In the genomic region with DNA sequence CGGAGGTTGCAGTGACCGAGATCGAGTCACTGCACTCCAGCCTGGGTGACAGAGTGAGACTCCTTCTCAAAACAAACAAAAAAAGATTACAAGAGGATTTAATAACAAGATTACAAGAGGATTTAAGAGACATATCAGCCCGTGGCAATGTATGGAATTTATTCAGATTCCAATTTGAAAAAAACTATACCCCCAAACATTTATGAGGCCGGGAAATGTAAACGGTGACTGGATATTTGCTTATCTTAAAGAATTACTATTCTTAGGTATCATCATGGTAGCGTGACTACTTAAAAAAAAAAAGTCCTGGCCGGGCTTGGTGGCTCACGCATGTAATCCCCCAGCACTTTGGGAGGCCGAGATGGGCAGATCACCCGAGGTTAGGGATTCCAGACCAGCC, we compare ENCODE assay signal across 31 cellular contexts.
"Had no signal": no experiment of that assay in that cellular context is flagged by ENCODE, and none has a peak within 500 bp of the region (broad histone marks: within the 10 kb centered on the region; RNA-seq: fewer than 3 reads in every experiment).

No MANE protein-coding gene starts in this region.

- H3K36me3 ChIP-seq: breast epithelium, colonic mucosa had no signal

- H3K4me2 ChIP-seq: PC-9 had no signal

- H3K27me3 ChIP-seq: body of pancreas, breast epithelium, colonic mucosa had no signal

- H2AFZ ChIP-seq: PC-9 had no signal

- H3K9me3 ChIP-seq: body of pancreas, breast epithelium, colonic mucosa had no signal

- H3K27ac ChIP-seq: body of pancreas, breast epithelium, colonic mucosa, PC-9, RWPE1 had no signal

- H3K9me3 Mint-ChIP-seq: activated CD4-positive, alpha-beta T cell treated with anti-CD3 and anti-CD28 coated beads, Interleukin-2, amount 10 ng/mL, durations not matched to agents 7 days and 5 days; activated naive CD4-positive, alpha-beta T cell treated with anti-CD3 and anti-CD28 coated beads, Interleukin-2, amount 50 U/mL, for 24 hours; activated naive CD8-positive, alpha-beta T cell treated with anti-CD3 and anti-CD28 coated beads, Interleukin-2, amount 10 ng/mL, durations not matched to agents 7 days and 5 days; activated T-cell treated with anti-CD3 and anti-CD28 coated beads, Interleukin-2, amount 50 U/mL, for 24 hours; activated T-helper 2 cell treated with anti-CD3 and anti-CD28 coated beads, Interferon-gamma antibody, Interleukin-2, Interleukin-4, amounts not matched to agents 10 μg/mL and 5 μg/mL and 100 μg/mL, durations not matched to agents 14 hours and 24 hours and 36 hours had no signal

- H3K4me1 ChIP-seq: body of pancreas, breast epithelium, colonic mucosa had no signal

- H3K27ac Mint-ChIP-seq: activated CD4-positive, alpha-beta T cell treated with anti-CD3 and anti-CD28 coated beads for 36 hours; activated CD4-positive, alpha-beta T cell treated with anti-CD3 and anti-CD28 coated beads, Interleukin-2, amount 10 ng/mL, durations not matched to agents 7 days and 5 days; activated CD8-positive, alpha-beta T cell treated with anti-CD3 and anti-CD28 coated beads, Interleukin-2, amount 10 ng/mL, durations not matched to agents 7 days and 5 days; activated naive CD4-positive, alpha-beta T cell treated with anti-CD3 and anti-CD28 coated beads, Interleukin-2, amount 50 U/mL, for 24 hours; activated naive CD8-positive, alpha-beta T cell treated with anti-CD3 and anti-CD28 coated beads, Interleukin-2, amount 10 ng/mL, durations not matched to agents 7 days and 5 days; activated T-cell treated with anti-CD3 and anti-CD28 coated beads, Interleukin-2, amount 50 U/mL, for 24 hours; activated T-helper 2 cell treated with anti-CD3 and anti-CD28 coated beads, Interferon-gamma antibody, Interleukin-2, Interleukin-4, amounts not matched to agents 10 μg/mL and 5 μg/mL and 100 μg/mL, durations not matched to agents 14 hours and 24 hours and 36 hours had no signal

- H3K27me3 Mint-ChIP-seq: activated CD4-positive, alpha-beta T cell treated with anti-CD3 and anti-CD28 coated beads for 36 hours; activated T-cell treated with anti-CD3 and anti-CD28 coated beads, Interleukin-2, amount 50 U/mL, for 24 hours had no signal

- H3K4me3 ChIP-seq: body of pancreas, breast epithelium, colonic mucosa, PC-9 had no signal

- ATAC-seq: activated CD4-positive, alpha-beta T cell treated with anti-CD3 and anti-CD28 coated beads for 36 hours; activated CD8-positive, alpha-beta T cell treated with anti-CD3 and anti-CD28 coated beads, Interleukin-2, amount 10 ng/mL, durations not matched to agents 7 days and 5 days; body of pancreas; Right ventricle myocardium inferior had no signal

- DNase-seq: activated CD4-positive, alpha-beta T cell treated with anti-CD3 and anti-CD28 coated beads for 36 hours; activated CD4-positive, alpha-beta T cell treated with anti-CD3 and anti-CD28 coated beads, Interleukin-2, amount 10 ng/mL, durations not matched to agents 7 days and 5 days; activated CD4-positive, alpha-beta T cell treated with anti-CD3 and anti-CD28 coated beads, Interleukin-2, amount 50 U/mL, for 48 hours; activated CD8-positive, alpha-beta T cell treated with anti-CD3 and anti-CD28 coated beads, Interleukin-2, amount 10 ng/mL, durations not matched to agents 7 days and 5 days; activated gamma-delta T cell; activated naive CD4-positive, alpha-beta T cell treated with Interleukin-2 at 50 U/mL for 16 hours; activated naive CD8-positive, alpha-beta T cell treated with anti-CD3 and anti-CD28 coated beads, Interleukin-2, amount 10 ng/mL, durations not matched to agents 7 days and 5 days; activated T-cell treated with anti-CD3 and anti-CD28 coated beads, Interleukin-2, amount 50 U/mL, for 24 hours; body of pancreas; caudate nucleus; colonic mucosa; NCI-H1105; NCI-H1417 treated with DMSO at 0.1 percent for 48 hours; NCI-H1930; NCI-H2081 treated with DMSO at 0.1 percent for 48 hours; NCI-H226; NCI-H446 treated with DMSO at 0.1 percent for 48 hours; NCI-H524; NCI-H69; NK-92 treated with Interleukin-12 subunit alpha and Interleukin-12 subunit beta, amount 100 ng/mL, for 24 hours; PC-9; SIG-M5; SW 1271; T-helper 1 cell; T-helper 2 cell; T-helper 9 cell had no signal

- H3K4me1 Mint-ChIP-seq: activated CD4-positive, alpha-beta T cell treated with anti-CD3 and anti-CD28 coated beads for 36 hours; activated CD4-positive, alpha-beta T cell treated with anti-CD3 and anti-CD28 coated beads, Interleukin-2, amount 10 ng/mL, durations not matched to agents 7 days and 5 days; activated naive CD4-positive, alpha-beta T cell treated with anti-CD3 and anti-CD28 coated beads, Interleukin-2, amount 50 U/mL, for 24 hours had no signal

- H3K4me3 Mint-ChIP-seq: activated CD4-positive, alpha-beta T cell treated with anti-CD3 and anti-CD28 coated beads for 36 hours; activated CD4-positive, alpha-beta T cell treated with anti-CD3 and anti-CD28 coated beads, Interleukin-2, amount 10 ng/mL, durations not matched to agents 7 days and 5 days; activated CD8-positive, alpha-beta T cell treated with anti-CD3 and anti-CD28 coated beads, Interleukin-2, amount 10 ng/mL, durations not matched to agents 7 days and 5 days; activated naive CD4-positive, alpha-beta T cell treated with anti-CD3 and anti-CD28 coated beads, Interleukin-2, amount 50 U/mL, for 24 hours; activated naive CD8-positive, alpha-beta T cell treated with anti-CD3 and anti-CD28 coated beads, Interleukin-2, amount 10 ng/mL, durations not matched to agents 7 days and 5 days; activated T-cell treated with anti-CD3 and anti-CD28 coated beads, Interleukin-2, amount 50 U/mL, for 24 hours had no signal

- H3K36me3 Mint-ChIP-seq: activated naive CD4-positive, alpha-beta T cell treated with anti-CD3 and anti-CD28 coated beads, Interleukin-2, amount 50 U/mL, for 24 hours; activated naive CD8-positive, alpha-beta T cell treated with anti-CD3 and anti-CD28 coated beads, Interleukin-2, amount 10 ng/mL, durations not matched to agents 7 days and 5 days had no signal
